ENCODE assay signal across 9 cellular contexts in genomic region chr6:88141641-88142298, GRCh38. TPM values are rescaled to one million over a fixed set of nuclear protein-coding genes. Genes with fewer than 3 reads are reported as not detected.
DNase-seq lines count a peak whose midpoint lies in the region; ATAC-seq and TF ChIP-seq lines count a peak whose summit lies in the region.
"Had no signal": no experiment of that assay in that cellular context is flagged by ENCODE, and none has a peak within 500 bp of the region (broad histone marks: within the 10 kb centered on the region; RNA-seq: fewer than 3 reads in every experiment).

No MANE protein-coding gene starts in this region.

- peaks cover 0 to 6% (median 0%) of the 10 kb centered on the region in 4 donors for H3K4me1 ChIP-seq in upper lobe of left lung

- no peak for TF ChIP-seq EP300 in upper lobe of left lung (IDR thresholded peaks at IDR 0.05)

- no peak overlapping the region for H3K4me3 ChIP-seq in upper lobe of left lung

- WGBS in upper lobe of left lung, 2 donors: 71 to 85% methylated on average over 9 of the region's 9 CpGs

- intact Hi-C loops in Right ventricle myocardium inferior (cut with DNase I): no loop called here

- no peaks in the 10 kb centered on the region for H3K9me3 ChIP-seq in upper lobe of left lung

- no peaks in the 10 kb centered on the region for H3K36me3 ChIP-seq in upper lobe of left lung

- peak overlapping the region in 1 of 4 donors; percentile 33 for H3K27ac ChIP-seq in upper lobe of left lung

- ATAC-seq in GM19035 (IDR thresholded peaks at IDR 0.05; ENCODE audit: unreplicated experiment) (peak; percentile 96), HG02610 (IDR thresholded peaks at IDR 0.05; ENCODE audit: unreplicated experiment) (peak; percentile 89), HG03520 (IDR thresholded peaks at IDR 0.05; ENCODE audit: unreplicated experiment) (peak; percentile 95), upper lobe of left lung (ENCODE audit: low FRiP score in 2 of 2) (peak; percentile 48 to 49), Right ventricle myocardium inferior (no peak)
- ATAC-seq: Panc1 had no signal

- no peaks in the 10 kb centered on the region for H3K27me3 ChIP-seq in upper lobe of left lung

- no peak for TF ChIP-seq POLR2A in upper lobe of left lung (IDR thresholded peaks at IDR 0.05)

- no peak for DNase-seq in upper lobe of left lung
- DNase-seq in SW 1271 (lab: John Stamatoyannopoulos, UW): no peak
- no peak for DNase-seq in NCI-H1694 treated with DMSO at 0.1 percent for 48 hours (lab: John Stamatoyannopoulos, UW)
- no peak for DNase-seq in Right ventricle myocardium inferior (ENCODE audit: missing footprints)
- DNase-seq: foreskin melanocyte had no signal

- no peak for TF ChIP-seq CTCF in upper lobe of left lung (IDR thresholded peaks at IDR 0.05)

RNA-seq across cellular contexts. Expression of gene CNR1, which starts 24.4 kb away (rescaled TPM):
- total RNA-seq in upper lobe of left lung: 10 to 100 TPM in 3 of 6 donors, 1 to 10 TPM in 3; 7.3 to 19.0 (median 10.3) TPM
- total RNA-seq in Right ventricle myocardium inferior: 0.16 TPM
